22 cellular contexts compared by ENCODE assay signal in the genomic region with DNA sequence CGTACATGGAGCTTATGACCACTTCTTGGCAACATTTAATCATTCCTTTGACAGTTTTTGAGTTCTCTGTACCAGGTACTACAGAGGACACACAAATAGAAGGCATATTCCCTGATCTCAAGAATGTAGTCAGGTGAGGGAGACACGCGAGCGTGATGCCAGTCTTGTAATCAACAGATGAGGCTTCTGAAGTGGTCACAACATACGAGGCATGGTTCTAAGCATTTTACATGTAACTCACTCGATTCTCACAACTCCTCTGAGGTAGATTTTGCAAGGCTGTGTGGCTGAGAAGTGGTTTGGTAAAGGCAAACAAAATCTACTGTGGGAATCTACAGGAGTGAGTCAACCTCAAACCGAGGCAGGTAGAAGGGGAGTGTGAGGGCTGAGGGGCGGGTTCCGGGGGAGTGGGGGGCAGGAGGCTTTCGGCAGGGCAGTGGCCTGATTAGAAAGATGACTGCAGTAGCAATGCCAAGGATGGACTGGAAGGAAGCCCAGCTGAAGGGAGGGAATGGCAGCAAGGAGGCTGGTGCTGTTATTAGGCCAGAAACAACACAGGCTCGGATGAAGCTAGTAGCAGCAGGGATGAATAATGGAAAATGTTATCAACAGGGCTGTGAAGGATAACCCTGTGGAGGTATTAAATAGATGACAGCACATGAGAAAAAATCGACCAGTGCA.
A peak's percentile ranks its signal among the peaks of the same experiment; 100 is the strongest.
DNase-seq lines count a peak whose midpoint lies in the region; ATAC-seq, FAIRE-seq and TF ChIP-seq lines count a peak whose summit lies in the region.
"Had no signal": no experiment of that assay in that cellular context is flagged by ENCODE, and none has a peak within 500 bp of the region (broad histone marks: within the 10 kb centered on the region; RNA-seq: fewer than 3 reads in every experiment).

No MANE protein-coding gene starts in this region.

- H2BK120ac ChIP-seq in H1 (replicated peaks; ENCODE audit: low read depth, low read length), result no peak overlapping the region

- POLR2A ChIA-PET in CD8-positive, alpha-beta memory T cell (lab: Charles Lee), result no interaction called here
- POLR2A ChIA-PET in H1 (lab: Charles Lee; ENCODE audit: partially characterized antibody), result interaction anchor here (1.2 to 1.6 kb wide), 2 partner anchors 160 to 181 kb away, joined by 3 read pairs; no protein-coding TSS in a partner anchor
- POLR2A ChIA-PET in CD4-positive, alpha-beta memory T cell (lab: Charles Lee; ENCODE audit: partially characterized antibody), result no interaction called here

- no peak overlapping the region for H2BK12ac ChIP-seq in H1 (ENCODE audit: low read depth, low read length)

- no peak overlapping the region for H2AK5ac ChIP-seq in H1 (ENCODE audit: low read depth, low read length)

- no peak overlapping the region for H2BK15ac ChIP-seq in H1 (ENCODE audit: low read length)

- H4K91ac ChIP-seq in H1 (replicated peaks; ENCODE audit: insufficient read length, low read length), result no peak overlapping the region

- H4K8ac ChIP-seq in H1 (ENCODE audit: extremely low read depth, insufficient read depth, low read length), result no peak overlapping the region

- H3K23me2 ChIP-seq in H1 (ENCODE audit: low read depth, low read length), result no peaks in the 10 kb centered on the region

- no peak overlapping the region for H3K4ac ChIP-seq in H1 (replicated peaks; ENCODE audit: insufficient read length, low read depth, low read length)

- no peaks in the 10 kb centered on the region for H3F3A ChIP-seq in GM23338 (replicated peaks; ENCODE audit: low read depth)

- H3K4me3 Mint-ChIP-seq in CD8-positive, alpha-beta memory T cell, result peak overlapping the region in 4 of 7 donors; percentile 20 to 60 (median 48)
- H3K4me3 Mint-ChIP-seq in natural killer cell, result peak overlapping the region; percentile 70
- peak overlapping the region in 1 of 8 donors; percentile 22 for H3K4me3 Mint-ChIP-seq in CD4-positive, alpha-beta memory T cell
- H3K4me3 Mint-ChIP-seq in GM23338, result no peak overlapping the region
- H3K4me3 Mint-ChIP-seq: endodermal cell; stimulated activated naive B cell treated with anti-CD40 and anti-IgM and Interleukin-4, amounts not matched to agents 10 μg/mL and 1 μg/mL and 100 μg/mL, for 72 hours; type B pancreatic cell had no signal

- no peak overlapping the region for H3K9ac ChIP-seq in H1 (replicated peaks in 1 of 4; ENCODE audit: extremely low read depth in 1 of 4, low read depth in 3 of 4, low read length in 3 of 4)
- H3K9ac ChIP-seq: BLaER1 had no signal

- no peak overlapping the region for H2BK5ac ChIP-seq in H1 (ENCODE audit: low read depth, low read length)

- no peak overlapping the region for H3K27ac ChIP-seq in CD8-positive, alpha-beta memory T cell (ENCODE audit: low read depth, low read length)
- H3K27ac ChIP-seq in H1 (ENCODE audit: low read depth, low read length) (no peak overlapping the region), GM23338 (ENCODE audit: low read depth) (no peak overlapping the region)
- H3K27ac ChIP-seq in CD4-positive, alpha-beta memory T cell (ENCODE audit: low read depth, low read length), result no peak overlapping the region
- H3K27ac ChIP-seq: adrenal gland, BLaER1, spleen had no signal

- no peaks in the 10 kb centered on the region for H3K27me3 Mint-ChIP-seq in CD8-positive, alpha-beta memory T cell
- H3K27me3 Mint-ChIP-seq in natural killer cell (ENCODE audit: low read depth in 2 of 2) (no peaks in the 10 kb centered on the region), GM23338 (ENCODE audit: insufficient read depth, low read depth, poor library complexity) (peaks cover 2% of the 10 kb centered on the region)
- no peaks in the 10 kb centered on the region for H3K27me3 Mint-ChIP-seq in CD4-positive, alpha-beta memory T cell
- H3K27me3 Mint-ChIP-seq: stimulated activated naive B cell treated with anti-CD40 and anti-IgM and Interleukin-4, amounts not matched to agents 10 μg/mL and 1 μg/mL and 100 μg/mL, for 72 hours; type B pancreatic cell had no signal

- no peak overlapping the region for H3K4me3 ChIP-seq in CD8-positive, alpha-beta memory T cell (ENCODE audit: low read length)
- no peak overlapping the region for H3K4me3 ChIP-seq in Jurkat, Clone E6-1 (ENCODE audit: low read length)
- H3K4me3 ChIP-seq in H1 (ENCODE audit: extremely low read depth in 1 of 4, insufficient read depth in 2 of 4, low read depth in 3 of 4, low read length in 4 of 4), result no peak overlapping the region
- H3K4me3 ChIP-seq in CD4-positive, alpha-beta memory T cell (ENCODE audit: low read length in 2 of 2), result no peak overlapping the region
- H3K4me3 ChIP-seq in GM23338, result no peak overlapping the region
- H3K4me3 ChIP-seq: adrenal gland, BLaER1, spleen had no signal

- H2AFZ ChIP-seq in H1 (ENCODE audit: low read length), result no peak overlapping the region
- H2AFZ ChIP-seq in GM23338, result no peak overlapping the region

- DNase-seq in CD8-positive, alpha-beta memory T cell, result no peak
- peak; percentile 68 for DNase-seq in Jurkat, Clone E6-1 (ENCODE audit: low read depth, low spot score)
- peak in 1 of 2 experiments; percentile 32 for DNase-seq in H1 (ENCODE audit: low read depth in 1 of 2, low spot score in 2 of 2)
- no peak for DNase-seq in natural killer cell
- DNase-seq in CD4-positive, alpha-beta memory T cell, result no peak
- no peak for DNase-seq in GM23338 (ENCODE audit: low spot score)
- no peak for DNase-seq in activated effector memory CD4-positive, alpha-beta T cell treated with anti-CD3 and anti-CD28 coated beads, Interleukin-2, amount 50 U/mL, for 16 hours
- DNase-seq in NCI-H2196 treated with DMSO at 0.1 percent for 48 hours (lab: John Stamatoyannopoulos, UW; ENCODE audit: unreplicated experiment), result no peak
- DNase-seq: DMS53; endodermal cell; Kasumi-1; left colon; NCI-H1105 treated with DMSO at 0.1 percent for 48 hours; NCI-H2107; NCI-H526; posterior cingulate gyrus; spleen; stimulated activated naive B cell treated with anti-CD40 and anti-IgM and Interleukin-4, amounts not matched to agents 10 μg/mL and 1 μg/mL and 100 μg/mL, for 72 hours had no signal

- H3K9me3 Mint-ChIP-seq in CD8-positive, alpha-beta memory T cell, result no peaks in the 10 kb centered on the region
- H3K9me3 Mint-ChIP-seq in natural killer cell (no peaks in the 10 kb centered on the region), GM23338 (no peaks in the 10 kb centered on the region)
- no peaks in the 10 kb centered on the region for H3K9me3 Mint-ChIP-seq in CD4-positive, alpha-beta memory T cell
- H3K9me3 Mint-ChIP-seq: endodermal cell; stimulated activated naive B cell treated with anti-CD40 and anti-IgM and Interleukin-4, amounts not matched to agents 10 μg/mL and 1 μg/mL and 100 μg/mL, for 72 hours; type B pancreatic cell had no signal

- H3K9me2 ChIP-seq in GM23338 (ENCODE audit: insufficient read depth), result 0 out of 2 replicates have a peak, but pooled peaks cover 1% of the 10 kb centered on the region

- no peak for TF ChIP-seq POLR2A in H1 (IDR thresholded peaks at IDR 0.05; ENCODE audit: control extremely low read depth in 1 of 2, low read depth in 2 of 2, low read length in 2 of 2)

- H3K27me3 ChIP-seq in CD8-positive, alpha-beta memory T cell (ENCODE audit: insufficient read depth, low read length, poor library complexity, severe bottlenecking), result no peaks in the 10 kb centered on the region
- H3K27me3 ChIP-seq in H1 (replicated peaks in 1 of 4; ENCODE audit: control insufficient read depth in 3 of 4, extremely low read depth in 1 of 4, insufficient read depth in 3 of 4, low read length in 3 of 4) (no peaks in the 10 kb centered on the region), GM23338 (ENCODE audit: insufficient read depth) (no peaks in the 10 kb centered on the region)
- no peaks in the 10 kb centered on the region for H3K27me3 ChIP-seq in CD4-positive, alpha-beta memory T cell (ENCODE audit: insufficient read depth, low read length)
- H3K27me3 ChIP-seq: adrenal gland, BLaER1, spleen had no signal

- FAIRE-seq in H1 (lab: Jason Lieb, UNC), result no peak

- H3K4me1 ChIP-seq in CD8-positive, alpha-beta memory T cell (ENCODE audit: insufficient read depth, low read length), result no peaks in the 10 kb centered on the region
- H3K4me1 ChIP-seq in H1 (replicated peaks in 1 of 4; ENCODE audit: control insufficient read depth in 3 of 4, insufficient read depth in 4 of 4, low read length in 3 of 4), result no peaks in the 10 kb centered on the region; a peak in 1 of 7 replicates
- no peaks in the 10 kb centered on the region for H3K4me1 ChIP-seq in CD4-positive, alpha-beta memory T cell (ENCODE audit: insufficient read depth, low read length)
- no peaks in the 10 kb centered on the region for H3K4me1 ChIP-seq in GM23338 (ENCODE audit: insufficient read depth)
- H3K4me1 ChIP-seq: adrenal gland, BLaER1, spleen had no signal

- no peak for TF ChIP-seq RAD21 in H1 (IDR thresholded peaks at IDR 0.05 in 1 of 2, conservative IDR thresholded peaks at IDR 0.05 in 1 of 2; ENCODE audit: low read depth in 2 of 2, low read length in 2 of 2)

- H4K20me1 ChIP-seq in H1 (replicated peaks in 1 of 2; ENCODE audit: control insufficient read depth in 1 of 2, insufficient read depth in 2 of 2, low read length in 2 of 2) (no peaks in the 10 kb centered on the region), GM23338 (replicated peaks; ENCODE audit: insufficient read depth) (no peaks in the 10 kb centered on the region)
- H4K20me1 ChIP-seq: BLaER1 had no signal

- intact Hi-C loops in natural killer cell (cut with micrococcal nuclease), result no loop called here
- intact Hi-C loops in CD4-positive, alpha-beta memory T cell (cut with micrococcal nuclease), result no loop called here

- CTCF ChIA-PET in CD8-positive, alpha-beta memory T cell (lab: Charles Lee), result interaction anchor here (1.1 kb wide), 1 partner anchor 11 kb away, joined by 4 read pairs; no protein-coding TSS in a partner anchor
- CTCF ChIA-PET in H1 (lab: Charles Lee; ENCODE audit: partially characterized antibody), result interaction anchor here (1.1 to 1.3 kb wide), 2 partner anchors 147 to 207 kb away, joined by 4 to 5 read pairs; no protein-coding TSS in a partner anchor
- CTCF ChIA-PET in CD4-positive, alpha-beta memory T cell (lab: Charles Lee; ENCODE audit: partially characterized antibody), result interaction anchor here (1.2 kb wide), 1 partner anchor 10 kb away, joined by 6 read pairs; no protein-coding TSS in a partner anchor

- WGBS in H1 (ENCODE audit: extremely low coverage in 1 of 2, insufficient coverage in 1 of 2, insufficient read length in 1 of 2, insufficient replicate concordance in 2 of 2, low coverage in 1 of 2, low lambda C conversion rate in 2 of 2, missing lambda C conversion rate in 1 of 2), 2 experiments, result 91% methylated on average over 9 of the region's 12 CpGs; no CpG with 5 or more reads in 1 of the 2 experiments

- H3K36me3 Mint-ChIP-seq in CD8-positive, alpha-beta memory T cell, result peaks cover 0 to 3% (median 0%) of the 10 kb centered on the region in 3 donors
- H3K36me3 Mint-ChIP-seq in natural killer cell (no peaks in the 10 kb centered on the region), GM23338 (ENCODE audit: low read depth) (peaks cover 5% of the 10 kb centered on the region; the same call in 2 of the 3 replicates)
- H3K36me3 Mint-ChIP-seq in CD4-positive, alpha-beta memory T cell, result no peaks in the 10 kb centered on the region
- H3K36me3 Mint-ChIP-seq: stimulated activated naive B cell treated with anti-CD40 and anti-IgM and Interleukin-4, amounts not matched to agents 10 μg/mL and 1 μg/mL and 100 μg/mL, for 72 hours; type B pancreatic cell had no signal

- TF ChIP-seq CTCF in H1 (IDR thresholded peaks at IDR 0.05; ENCODE audit: control extremely low read depth in 1 of 3, insufficient read depth in 1 of 3, low read depth in 1 of 3, low read length in 3 of 3), result no peak
- no peak for TF ChIP-seq CTCF in natural killer cell (IDR thresholded peaks at IDR 0.05)
- TF ChIP-seq CTCF in GM23338 (conservative IDR thresholded peaks at IDR 0.05; ENCODE audit: low read depth in 2 of 2), result no peak

- H3K27ac Mint-ChIP-seq in CD8-positive, alpha-beta memory T cell, result peak overlapping the region; percentile 1 to 89 (median 78)
- H3K27ac Mint-ChIP-seq in natural killer cell (peak overlapping the region; percentile 84 to 87), GM23338 (no peak overlapping the region)
- H3K27ac Mint-ChIP-seq in CD4-positive, alpha-beta memory T cell, result peak overlapping the region in 2 of 7 donors; percentile 8 to 35
- H3K27ac Mint-ChIP-seq: endodermal cell; stimulated activated naive B cell treated with anti-CD40 and anti-IgM and Interleukin-4, amounts not matched to agents 10 μg/mL and 1 μg/mL and 100 μg/mL, for 72 hours; type B pancreatic cell had no signal

- H3K79me1 ChIP-seq in H1 (ENCODE audit: low read depth, low read length), result no peaks in the 10 kb centered on the region

- H3K23ac ChIP-seq in H1 (ENCODE audit: insufficient read length), result no peak overlapping the region

- no peak overlapping the region for H3K4me2 ChIP-seq in H1 (ENCODE audit: insufficient read depth in 1 of 2, low read depth in 2 of 2, low read length in 2 of 2)
- no peak overlapping the region for H3K4me2 ChIP-seq in GM23338
- H3K4me2 ChIP-seq: BLaER1 had no signal

- no peak overlapping the region for H3K18ac ChIP-seq in H1 (ENCODE audit: extremely low read depth, low read length)

- H3K9me3 ChIP-seq in CD8-positive, alpha-beta memory T cell (ENCODE audit: low read length), result no peaks in the 10 kb centered on the region
- no peaks in the 10 kb centered on the region; a peak in 1 of 4 replicates for H3K9me3 ChIP-seq in H1 (ENCODE audit: insufficient read depth in 2 of 2, low read depth in 1 of 2, low read length in 1 of 2)
- H3K9me3 ChIP-seq in CD4-positive, alpha-beta memory T cell (ENCODE audit: control insufficient read depth in 1 of 2, low read length in 2 of 2), result no peaks in the 10 kb centered on the region
- H3K9me3 ChIP-seq: adrenal gland, BLaER1, spleen had no signal

- peaks cover 14 to 22% (median 21%) of the 10 kb centered on the region in 3 donors for H3K4me1 Mint-ChIP-seq in CD8-positive, alpha-beta memory T cell
- H3K4me1 Mint-ChIP-seq in natural killer cell (peaks cover 25 to 37% of the 10 kb centered on the region in 2 donors), GM23338 (0 out of 3 replicates have a peak, but pooled peaks cover 2% of the 10 kb centered on the region)
- peaks cover 3 to 11% (median 5%) of the 10 kb centered on the region in 4 donors for H3K4me1 Mint-ChIP-seq in CD4-positive, alpha-beta memory T cell
- H3K4me1 Mint-ChIP-seq: endodermal cell; stimulated activated naive B cell treated with anti-CD40 and anti-IgM and Interleukin-4, amounts not matched to agents 10 μg/mL and 1 μg/mL and 100 μg/mL, for 72 hours had no signal

- ATAC-seq in natural killer cell (peak; percentile 57 to 83 (median 77)), GM23338 (no peak)
- ATAC-seq: HCT116; left colon; stimulated activated naive B cell treated with anti-CD40 and anti-IgM and Interleukin-4, amounts not matched to agents 10 μg/mL and 1 μg/mL and 100 μg/mL, for 72 hours had no signal

- H3K36me3 ChIP-seq in CD8-positive, alpha-beta memory T cell (ENCODE audit: insufficient read depth, low read length), result no peaks in the 10 kb centered on the region
- no peaks in the 10 kb centered on the region for H3K36me3 ChIP-seq in H1 (ENCODE audit: control insufficient read depth in 2 of 4, insufficient read depth in 4 of 4, low read length in 3 of 4)
- H3K36me3 ChIP-seq in CD4-positive, alpha-beta memory T cell (ENCODE audit: insufficient read depth, low read length), result no peaks in the 10 kb centered on the region
- H3K36me3 ChIP-seq in GM23338 (ENCODE audit: insufficient read depth), result no peaks in the 10 kb centered on the region
- H3K36me3 ChIP-seq: adrenal gland, BLaER1 had no signal

- no peak for TF ChIP-seq EP300 in H1 (IDR thresholded peaks at IDR 0.05; ENCODE audit: borderline replicate concordance in 1 of 2, low read depth in 2 of 2, low read length in 2 of 2)

- no peak overlapping the region for H2BK20ac ChIP-seq in H1 (ENCODE audit: low read length)

- H4K5ac ChIP-seq in H1 (ENCODE audit: insufficient read length, low read depth, low read length), result no peak overlapping the region

- no peak overlapping the region for H3K14ac ChIP-seq in H1 (ENCODE audit: insufficient read length)

- H3K79me2 ChIP-seq in H1 (ENCODE audit: control insufficient read depth in 1 of 2, insufficient read depth in 2 of 2, low read length in 2 of 2), result no peaks in the 10 kb centered on the region
- H3K79me2 ChIP-seq in GM23338 (replicated peaks; ENCODE audit: insufficient read depth), result 0 out of 2 replicates have a peak, but pooled peaks cover 3% of the 10 kb centered on the region

- no peak overlapping the region for H3K56ac ChIP-seq in H1 (replicated peaks; ENCODE audit: insufficient read length, low read depth, low read length)
